8 cellular contexts compared by ENCODE assay signal in genomic region chr7:55019691-55020480, GRCh38. TPM values are rescaled to one million over a fixed set of nuclear protein-coding genes. Genes with fewer than 3 reads are reported as not detected.
DNase-seq lines count a peak whose midpoint lies in the region; ATAC-seq, FAIRE-seq and TF ChIP-seq lines count a peak whose summit lies in the region.

No MANE protein-coding gene starts in this region.

- in situ Hi-C loops in astrocyte of the spinal cord (cut with HindIII; ENCODE audit: low sequenced_read_pairs) = no loop called here

- no peak for DNase-seq in HFFc6
- DNase-seq in astrocyte of the spinal cord (ENCODE audit: low read depth, low spot score) = no peak
- peak; percentile 81 for DNase-seq in kidney
- no peak for DNase-seq in thoracic aorta (ENCODE audit: low spot score)
- DNase-seq in T-helper 2 cell treated with Interferon-gamma antibody and Interleukin-4, amounts not matched to agents 5 μg/mL and 100 μg/mL, for 36 hours (ENCODE audit: low spot score) = no peak
- DNase-seq in amniotic stem cell (lab: John Stamatoyannopoulos, UW) = no peak

- H3K27ac ChIP-seq in kidney (ENCODE audit: low read depth in 2 of 2, low read length in 2 of 2) (peak overlapping the region; percentile 80 to 88), thoracic aorta (peak overlapping the region; percentile 93 to 95)

- H3K36me3 ChIP-seq in kidney (ENCODE audit: control insufficient read depth in 1 of 2, insufficient read depth in 2 of 2, low read length in 2 of 2) (no peaks in the 10 kb centered on the region), thoracic aorta (no peaks in the 10 kb centered on the region)

- peak; percentile 32; the same call in 1 of the 2 replicates for TF ChIP-seq CTCF in HFFc6 (IDR thresholded peaks at IDR 0.05)
- no peak for TF ChIP-seq CTCF in astrocyte of the spinal cord (IDR thresholded peaks at IDR 0.05; ENCODE audit: low read depth, low read length)
- no peak for TF ChIP-seq CTCF in kidney (IDR thresholded peaks at IDR 0.05; ENCODE audit: borderline replicate concordance, extremely low read depth, insufficient read depth)
- TF ChIP-seq CTCF in thoracic aorta (IDR thresholded peaks at IDR 0.05) = peak; percentile 10

- H3K36me3 Mint-ChIP-seq in HFFc6 (ENCODE audit: low read depth) = peaks cover 37% of the 10 kb centered on the region
- no peaks in the 10 kb centered on the region for H3K36me3 Mint-ChIP-seq in T-helper 2 cell treated with Interferon-gamma antibody and Interleukin-4, amounts not matched to agents 5 μg/mL and 100 μg/mL, for 36 hours (ENCODE audit: low read depth)

- ATAC-seq in thoracic aorta (ENCODE audit: insufficient number of reproducible peaks, low FRiP score, low read depth) = no peak
- ATAC-seq in GM18873 (IDR thresholded peaks at IDR 0.05; ENCODE audit: low FRiP score, unreplicated experiment) = no peak
- no peak for ATAC-seq in HG03378 (IDR thresholded peaks at IDR 0.05; ENCODE audit: unreplicated experiment)

- H3K27me3 ChIP-seq in thoracic aorta (replicated peaks; ENCODE audit: insufficient read depth) = no peaks in the 10 kb centered on the region

- H3K27me3 Mint-ChIP-seq in HFFc6 (ENCODE audit: insufficient read depth) = peaks cover under 1% of the 10 kb centered on the region
- H3K27me3 Mint-ChIP-seq in T-helper 2 cell treated with Interferon-gamma antibody and Interleukin-4, amounts not matched to agents 5 μg/mL and 100 μg/mL, for 36 hours (ENCODE audit: low read depth) = peaks cover 57% of the 10 kb centered on the region

- H3K4me3 ChIP-seq in astrocyte of the spinal cord (ENCODE audit: low read depth, low read length) = peak overlapping the region; percentile 77
- peak overlapping the region; percentile 44 to 77 for H3K4me3 ChIP-seq in kidney (ENCODE audit: low read length in 2 of 2)
- H3K4me3 ChIP-seq in thoracic aorta = peak overlapping the region; percentile 86

- H3K9ac ChIP-seq in kidney (ENCODE audit: low read length in 2 of 2) = peak overlapping the region; percentile 13 to 71

- H3K27ac Mint-ChIP-seq in HFFc6 = peak overlapping the region; percentile 79
- no peak overlapping the region for H3K27ac Mint-ChIP-seq in T-helper 2 cell treated with Interferon-gamma antibody and Interleukin-4, amounts not matched to agents 5 μg/mL and 100 μg/mL, for 36 hours

- H3K4me1 ChIP-seq in kidney (ENCODE audit: control insufficient read depth in 1 of 2, insufficient read depth in 1 of 2, low read depth in 1 of 2, low read length in 2 of 2) (peaks cover 6 to 8% of the 10 kb centered on the region in 2 donors), thoracic aorta (ENCODE audit: control insufficient read depth in 1 of 2, low read depth in 2 of 2) (peaks cover 17 to 70% of the 10 kb centered on the region in 2 donors)

- peak overlapping the region; percentile 89 for H3K4me3 Mint-ChIP-seq in HFFc6
- no peak overlapping the region for H3K4me3 Mint-ChIP-seq in T-helper 2 cell treated with Interferon-gamma antibody and Interleukin-4, amounts not matched to agents 5 μg/mL and 100 μg/mL, for 36 hours

- intact Hi-C loops in kidney (cut with DNase I) = no loop called here

- H3K9me3 Mint-ChIP-seq in HFFc6 = no peaks in the 10 kb centered on the region
- no peaks in the 10 kb centered on the region for H3K9me3 Mint-ChIP-seq in T-helper 2 cell treated with Interferon-gamma antibody and Interleukin-4, amounts not matched to agents 5 μg/mL and 100 μg/mL, for 36 hours

- H3K4me1 Mint-ChIP-seq in HFFc6 (ENCODE audit: low read depth) = peaks cover 53% of the 10 kb centered on the region
- H3K4me1 Mint-ChIP-seq in T-helper 2 cell treated with Interferon-gamma antibody and Interleukin-4, amounts not matched to agents 5 μg/mL and 100 μg/mL, for 36 hours (ENCODE audit: low read depth) = no peaks in the 10 kb centered on the region

- no peak for FAIRE-seq in kidney (lab: Jason Lieb, UNC)

- H3K9me3 ChIP-seq in kidney (ENCODE audit: control insufficient read depth in 1 of 2, low read length in 2 of 2) (no peaks in the 10 kb centered on the region), thoracic aorta (no peaks in the 10 kb centered on the region)

RNA-seq across cellular contexts. Expression of gene EGFR, which starts 1.1 kb away (rescaled TPM):
- total RNA-seq in HFFc6 (2021; fragmentation: NEBNext Ultra II Directional; extraction: Animal tissue kit (Norgen Biotek cat#: 25700)) = 10 to 100 TPM; 69.9 to 87.2 (median 77.0) TPM
- 61.3 TPM for total RNA-seq in kidney
- 5.9 TPM for polyA plus RNA-seq in kidney (ENCODE audit: insufficient read depth, low read depth, low replicate concordance)
- total RNA-seq in thoracic aorta = 10 to 100 TPM; 54.8 to 56.7 TPM

Comparison
In these comparisons a context has a peak if more than half of its experiments do, and no peak if none do; other contexts are left out.
1. CTCF ChIP-seq: peak in HFFc6 (single experiment) and thoracic aorta (single experiment); none in astrocyte of the spinal cord (single experiment) and kidney (single experiment).
2. Peak in every context shown above with its lines, with median percentiles within 50 percentile points of each other: H3K4me3 ChIP-seq.